ENCODE assay signal across 15 cellular contexts in genomic region chr16:14436410-14436955, GRCh38.
DNase-seq lines count a peak whose midpoint lies in the region; ATAC-seq and TF ChIP-seq lines count a peak whose summit lies in the region.
"Had no signal": no experiment of that assay in that cellular context is flagged by ENCODE, and none has a peak within 500 bp of the region (broad histone marks: within the 10 kb centered on the region; RNA-seq: fewer than 3 reads in every experiment).

No MANE protein-coding gene starts in this region.

- no peaks in the 10 kb centered on the region for H3K27me3 Mint-ChIP-seq in H9 (ENCODE audit: low read depth)
- no peaks in the 10 kb centered on the region for H3K27me3 Mint-ChIP-seq in activated T-helper 17 cell treated with anti-CD3 and anti-CD28 coated beads, Interleukin-2, amount 50 U/mL, for 72 hours
- no peaks in the 10 kb centered on the region for H3K27me3 Mint-ChIP-seq in naive thymus-derived CD4-positive, alpha-beta T cell

- no peak overlapping the region for H4K8ac ChIP-seq in H9 (replicated peaks; ENCODE audit: insufficient read length, low read depth, low read length)

- no peak overlapping the region for H4K5ac ChIP-seq in H9 (ENCODE audit: insufficient read length, low read depth, low read length)

- H3K14ac ChIP-seq in H9 (ENCODE audit: insufficient read depth, low read length) = no peak overlapping the region

- H3K27ac Mint-ChIP-seq in H9 = peak overlapping the region in 2 of 3 experiments; percentile 37 to 67; a peak in 3 of 7 replicates
- peak overlapping the region; percentile 58 for H3K27ac Mint-ChIP-seq in activated T-helper 17 cell treated with anti-CD3 and anti-CD28 coated beads, Interleukin-2, amount 50 U/mL, for 72 hours
- peak overlapping the region in 8 of 9 donors; percentile 77 to 94 (median 90) for H3K27ac Mint-ChIP-seq in naive thymus-derived CD4-positive, alpha-beta T cell

- no peak overlapping the region for H2AFZ ChIP-seq in H9 (ENCODE audit: low read length)

- H3K4me2 ChIP-seq in BLaER1 = peak overlapping the region; percentile 83
- H3K4me2 ChIP-seq in H9 (ENCODE audit: insufficient read depth, insufficient read length, low read length) = no peak overlapping the region

- H3K79me1 ChIP-seq in H9 (ENCODE audit: insufficient read depth, low read depth, low read length, poor library complexity, severe bottlenecking) = no peaks in the 10 kb centered on the region

- no peak overlapping the region for H2BK20ac ChIP-seq in H9 (ENCODE audit: low read depth, low read length, poor library complexity, severe bottlenecking)

- intact Hi-C loops in naive thymus-derived CD4-positive, alpha-beta T cell (cut with micrococcal nuclease) = loop anchor here in 1 of 2 donors (2.0 to 10.0 kb wide), 2 partner anchors 88 to 136 kb away; no protein-coding TSS in a partner anchor
- intact Hi-C loops in ascending aorta (cut with DNase I) = no loop called here

- H3K4me3 ChIP-seq in BLaER1 (peak overlapping the region; percentile 20), ascending aorta (no peak overlapping the region)
- no peak overlapping the region for H3K4me3 ChIP-seq in naive thymus-derived CD4-positive, alpha-beta T cell (ENCODE audit: low read length)
- H3K4me3 ChIP-seq: mucosa of descending colon, right lobe of liver, SK-N-MC had no signal

- no peak overlapping the region for H3K4me3 Mint-ChIP-seq in H9
- H3K4me3 Mint-ChIP-seq in activated T-helper 17 cell treated with anti-CD3 and anti-CD28 coated beads, Interleukin-2, amount 50 U/mL, for 72 hours = no peak overlapping the region
- peak overlapping the region; percentile 60 to 82 (median 74) for H3K4me3 Mint-ChIP-seq in naive thymus-derived CD4-positive, alpha-beta T cell

- H3K27me3 ChIP-seq in BLaER1 (no peaks in the 10 kb centered on the region), H9 (ENCODE audit: insufficient read depth, low read length) (no peaks in the 10 kb centered on the region), ascending aorta (no peaks in the 10 kb centered on the region)
- H3K27me3 ChIP-seq in naive thymus-derived CD4-positive, alpha-beta T cell (ENCODE audit: control insufficient read depth in 2 of 2, insufficient read depth in 2 of 2, low read length in 2 of 2) = no peaks in the 10 kb centered on the region
- H3K27me3 ChIP-seq: right lobe of liver had no signal

- no peak overlapping the region for H2BK12ac ChIP-seq in H9 (ENCODE audit: insufficient read length, low read depth, low read length)

- no peak overlapping the region for H3K56ac ChIP-seq in H9 (ENCODE audit: insufficient read length, low read depth, low read length)

- peaks cover 9 to 21% (median 10%) of the 10 kb centered on the region in 3 experiments; a peak in 6 of 7 replicates for H3K36me3 Mint-ChIP-seq in H9 (ENCODE audit: insufficient read depth in 1 of 3, low read depth in 3 of 3)
- peaks cover 39% of the 10 kb centered on the region for H3K36me3 Mint-ChIP-seq in activated T-helper 17 cell treated with anti-CD3 and anti-CD28 coated beads, Interleukin-2, amount 50 U/mL, for 72 hours (ENCODE audit: low read depth)
- H3K36me3 Mint-ChIP-seq in naive thymus-derived CD4-positive, alpha-beta T cell = peaks cover 0 to 20% (median 17%) of the 10 kb centered on the region in 5 donors

- H2BK5ac ChIP-seq in H9 (ENCODE audit: insufficient read length, low read length) = no peak overlapping the region

- no peak overlapping the region for H3K4ac ChIP-seq in H9 (ENCODE audit: low read depth, low read length)

- peaks cover 0 to 4% of the 10 kb centered on the region in 2 experiments; a peak in 3 of 5 replicates for H3K9me3 Mint-ChIP-seq in H9
- H3K9me3 Mint-ChIP-seq in activated T-helper 17 cell treated with anti-CD3 and anti-CD28 coated beads, Interleukin-2, amount 50 U/mL, for 72 hours = no peaks in the 10 kb centered on the region
- no peaks in the 10 kb centered on the region for H3K9me3 Mint-ChIP-seq in naive thymus-derived CD4-positive, alpha-beta T cell

- POLR2A ChIA-PET in naive thymus-derived CD4-positive, alpha-beta T cell (lab: Charles Lee) = no interaction called here

- H3K36me3 ChIP-seq in BLaER1 (peaks cover 20% of the 10 kb centered on the region), ascending aorta (peaks cover 0 to 19% of the 10 kb centered on the region in 2 donors)
- no peaks in the 10 kb centered on the region for H3K36me3 ChIP-seq in naive thymus-derived CD4-positive, alpha-beta T cell (ENCODE audit: control insufficient read depth in 2 of 3, insufficient read depth in 3 of 3, low read length in 3 of 3)
- H3K36me3 ChIP-seq: right lobe of liver had no signal

- no peaks in the 10 kb centered on the region for H3K23me2 ChIP-seq in H9 (ENCODE audit: insufficient read length, low read depth, low read length, poor library complexity, severe bottlenecking)

- H3K9ac ChIP-seq in BLaER1 (peak overlapping the region; percentile 38; the same call in 1 of the 2 replicates), H9 (ENCODE audit: extremely low read depth, insufficient read length, low read length) (no peak overlapping the region)

- H3K23ac ChIP-seq in H9 (ENCODE audit: insufficient read length, low read depth, low read length) = no peak overlapping the region

- no peak overlapping the region for H2AK5ac ChIP-seq in H9 (ENCODE audit: insufficient read length, low read length)

- no peak overlapping the region for H2BK120ac ChIP-seq in H9 (ENCODE audit: low read depth, low read length, poor library complexity, severe bottlenecking)

- TF ChIP-seq CTCF in H9 (conservative IDR thresholded peaks at IDR 0.05) (no peak), ascending aorta (IDR thresholded peaks at IDR 0.05) (no peak)

- H3K9me3 ChIP-seq in BLaER1 (peaks cover 7% of the 10 kb centered on the region; the same call in 1 of the 2 replicates), H9 (ENCODE audit: control insufficient read depth, low read depth, low read length) (no peaks in the 10 kb centered on the region), ascending aorta (no peaks in the 10 kb centered on the region)
- H3K9me3 ChIP-seq in naive thymus-derived CD4-positive, alpha-beta T cell (ENCODE audit: control insufficient read depth in 2 of 3, low read length in 3 of 3) = no peaks in the 10 kb centered on the region
- H3K9me3 ChIP-seq: mucosa of descending colon, right lobe of liver had no signal

- no peaks in the 10 kb centered on the region for H4K20me1 ChIP-seq in BLaER1
- H4K20me1 ChIP-seq in H9 (ENCODE audit: control insufficient read depth, insufficient read depth, insufficient read length) = no peaks in the 10 kb centered on the region

- H2BK15ac ChIP-seq in H9 (ENCODE audit: low read depth, low read length) = no peak overlapping the region

- no peak for ATAC-seq in activated T-helper 17 cell treated with anti-CD3 and anti-CD28 coated beads, Interleukin-2, amount 50 U/mL, for 72 hours (replicated peaks)
- ATAC-seq in naive thymus-derived CD4-positive, alpha-beta T cell = peak; percentile 70
- no peak for ATAC-seq in HG02588 (IDR thresholded peaks at IDR 0.05; ENCODE audit: unreplicated experiment)
- ATAC-seq in HG03342 (IDR thresholded peaks at IDR 0.05; ENCODE audit: unreplicated experiment) = no peak
- ATAC-seq in HG02870 (IDR thresholded peaks at IDR 0.05; ENCODE audit: unreplicated experiment) = no peak
- ATAC-seq: mucosa of descending colon, right lobe of liver had no signal

- no CpG with 5 or more reads among the region's 13 CpGs for WGBS in H9 (ENCODE audit: extremely low coverage, insufficient read length, low lambda C conversion rate)

- CTCF ChIA-PET in naive thymus-derived CD4-positive, alpha-beta T cell (lab: Charles Lee) = no interaction called here

- DNase-seq in H9 (no peak), ascending aorta (ENCODE audit: low spot score in 2 of 2) (no peak)
- DNase-seq in naive thymus-derived CD4-positive, alpha-beta T cell = peak in 6 of 9 donors; percentile 35 to 65 (median 46)
- DNase-seq: activated CD4-positive, CD25-positive, alpha-beta regulatory T cell; dermis blood vessel endothelial cell; KG1; mucosa of descending colon; right lobe of liver had no signal

- peaks cover 52% of the 10 kb centered on the region for H3K4me1 ChIP-seq in BLaER1
- H3K4me1 ChIP-seq in H9 (ENCODE audit: insufficient read depth, low read length) = no peaks in the 10 kb centered on the region
- H3K4me1 ChIP-seq in naive thymus-derived CD4-positive, alpha-beta T cell (ENCODE audit: control insufficient read depth in 2 of 2, insufficient read depth in 2 of 2, low read length in 2 of 2) = peaks cover 12 to 17% of the 10 kb centered on the region in 2 donors
- H3K4me1 ChIP-seq in ascending aorta = no peaks in the 10 kb centered on the region
- H3K4me1 ChIP-seq: right lobe of liver had no signal

- peaks cover 6 to 17% of the 10 kb centered on the region in 2 experiments for H3K4me1 Mint-ChIP-seq in H9
- no peaks in the 10 kb centered on the region for H3K4me1 Mint-ChIP-seq in activated T-helper 17 cell treated with anti-CD3 and anti-CD28 coated beads, Interleukin-2, amount 50 U/mL, for 72 hours
- peaks cover 13 to 50% (median 45%) of the 10 kb centered on the region in 7 donors for H3K4me1 Mint-ChIP-seq in naive thymus-derived CD4-positive, alpha-beta T cell

- H3K27ac ChIP-seq in BLaER1 (peak overlapping the region; percentile 20; the same call in 1 of the 2 replicates), H9 (ENCODE audit: insufficient read length, low read depth, low read length) (no peak overlapping the region), ascending aorta (no peak overlapping the region)
- H3K27ac ChIP-seq in naive thymus-derived CD4-positive, alpha-beta T cell (ENCODE audit: low read depth, low read length) = peak overlapping the region; percentile 57
- H3K27ac ChIP-seq: C4-2B, right lobe of liver, SK-N-MC had no signal

- H3K18ac ChIP-seq in H9 (ENCODE audit: insufficient read length, low read depth, low read length) = no peak overlapping the region

- H4K91ac ChIP-seq in H9 (ENCODE audit: insufficient read length, low read depth, low read length) = no peak overlapping the region

- H3T11ph ChIP-seq in H9 (ENCODE audit: low read length) = no peak overlapping the region

- no peaks in the 10 kb centered on the region for H3K79me2 ChIP-seq in H9 (ENCODE audit: insufficient read depth, low read length)

Comparison
In these comparisons a context has a peak if more than half of its experiments do, and no peak if none do; other contexts are left out.
1. H3K27ac ChIP-seq: peak in BLaER1 (single experiment) and naive thymus-derived CD4-positive, alpha-beta T cell (single experiment); none in H9 (single experiment) and ascending aorta (0 of 2).
2. DNase-seq: peak in naive thymus-derived CD4-positive, alpha-beta T cell (6 of 9); none in H9 (single experiment) and ascending aorta (0 of 2).
3. H3K4me3 Mint-ChIP-seq: peak in naive thymus-derived CD4-positive, alpha-beta T cell (10 of 10); none in H9 (0 of 2) and activated T-helper 17 cell treated with anti-CD3 and anti-CD28 coated beads, Interleukin-2, amount 50 U/mL, for 72 hours (single experiment).
4. Peak in every context shown above with its lines, with median percentiles within 50 percentile points of each other: H3K27ac Mint-ChIP-seq.